In the genomic region with DNA sequence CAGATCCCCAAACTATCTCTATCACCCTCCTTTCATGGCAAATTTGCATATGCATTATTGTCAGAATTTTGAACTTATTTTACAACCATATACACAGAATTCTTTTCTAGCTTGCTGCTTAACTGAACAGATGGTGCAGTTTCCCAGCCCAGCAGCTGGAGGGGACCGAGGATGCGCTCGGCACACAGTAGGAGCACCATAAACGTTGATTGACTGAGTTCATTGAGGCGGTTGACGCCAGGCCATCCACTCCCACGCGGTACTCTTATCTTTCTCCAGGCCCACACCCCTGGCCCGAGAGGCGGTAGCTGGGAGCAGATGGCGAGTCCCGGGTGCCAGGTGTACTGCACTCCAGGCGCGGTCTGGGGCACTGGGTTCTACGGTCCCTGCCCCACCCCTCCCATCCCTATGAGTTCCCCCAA, we compare ENCODE assay signal across 8 cellular contexts. TPM values are rescaled to one million over a fixed set of nuclear protein-coding genes. Genes with fewer than 3 reads are reported as not detected.
A peak's percentile ranks its signal among the peaks of the same experiment; 100 is the strongest.
DNase-seq lines count a peak whose midpoint lies in the region; ATAC-seq and TF ChIP-seq lines count a peak whose summit lies in the region.

No MANE protein-coding gene starts in this region.

- H3K79me2 ChIP-seq in DOHH2 (ENCODE audit: control insufficient read depth, low read length) (no peaks in the 10 kb centered on the region), OCI-LY7 (ENCODE audit: insufficient read depth, low read depth, low read length) (no peaks in the 10 kb centered on the region)

- ATAC-seq in HG02571 (IDR thresholded peaks at IDR 0.05; ENCODE audit: unreplicated experiment) (peak; percentile 10), left cardiac atrium (peak in 1 of 2 donors; percentile 29)

- TF ChIP-seq CTCF in DOHH2 (IDR thresholded peaks at IDR 0.05; ENCODE audit: low read depth, low read length, poor library complexity, severe bottlenecking) = no peak
- TF ChIP-seq CTCF in WI38 (IDR thresholded peaks at IDR 0.05; ENCODE audit: low read depth, low read length) = no peak
- no peak for TF ChIP-seq CTCF in OCI-LY7 (conservative IDR thresholded peaks at IDR 0.05; ENCODE audit: low read length)

- intact Hi-C loops in left cardiac atrium (cut with DNase I) (loop anchor here (5.0 to 10.0 kb wide), 2 partner anchors 1022 to 1024 kb away; no protein-coding TSS in a partner anchor), OCI-LY7 (cut with micrococcal nuclease; ENCODE audit: unreplicated experiment) (no loop called here)

- H3K4me2 ChIP-seq in DOHH2 (ENCODE audit: low read length) (peak overlapping the region; percentile 97; the same call in 1 of the 2 replicates), OCI-LY7 (ENCODE audit: low read length) (no peak overlapping the region; the same call in 1 of the 2 replicates)

- H4K20me1 ChIP-seq in DOHH2 (ENCODE audit: control insufficient read depth, insufficient read depth, low read depth, low read length) (no peaks in the 10 kb centered on the region), OCI-LY7 (ENCODE audit: insufficient read depth, low read length) (no peaks in the 10 kb centered on the region)

- H3F3A ChIP-seq in DOHH2 (ENCODE audit: control insufficient read depth, insufficient read depth) = no peaks in the 10 kb centered on the region

- H3K9me3 ChIP-seq in DOHH2 (ENCODE audit: control insufficient read depth, insufficient read depth, low read length) (no peaks in the 10 kb centered on the region), OCI-LY7 (ENCODE audit: low read length) (no peaks in the 10 kb centered on the region)

- CTCF ChIA-PET in OCI-LY7 (lab: Charles Lee; ENCODE audit: unreplicated experiment) = no interaction called here

- no peak overlapping the region for H2AFZ ChIP-seq in OCI-LY7 (ENCODE audit: low read length)

- peaks cover 37% of the 10 kb centered on the region for H3K27me3 ChIP-seq in DOHH2 (ENCODE audit: control insufficient read depth, low read length)

- no TSS peak for BruUV-seq in OCI-LY7 (replicated peaks; lab: Mats Ljungman, UMichigan)

- H3K9me2 ChIP-seq in DOHH2 (replicated peaks; ENCODE audit: control insufficient read depth, low read length) (no peaks in the 10 kb centered on the region), OCI-LY7 (ENCODE audit: insufficient read depth, low read length) (no peaks in the 10 kb centered on the region)

- H3K27ac ChIP-seq in DOHH2 (ENCODE audit: low read depth, low read length) (no peak overlapping the region), OCI-LY7 (ENCODE audit: low read depth, low read length, poor library complexity, severe bottlenecking) (no peak overlapping the region)

- H3K36me3 ChIP-seq in DOHH2 (ENCODE audit: control insufficient read depth, low read length) = no peaks in the 10 kb centered on the region
- H3K36me3 ChIP-seq in OCI-LY7 (ENCODE audit: insufficient read depth, low read length) = no peaks in the 10 kb centered on the region

- DNase-seq in left cardiac atrium = peak; percentile 46
- DNase-seq in skeletal muscle cell (ENCODE audit: low read depth) = no peak
- no peak for DNase-seq in middle frontal gyrus (ENCODE audit: extremely low spot score, low spot score)
- no peak for DNase-seq in DMS53 treated with DMSO at 0.1 percent for 48 hours (lab: John Stamatoyannopoulos, UW; ENCODE audit: unreplicated experiment)
- no peak for DNase-seq in OCI-LY7 (ENCODE audit: low spot score)

- H3K4me1 ChIP-seq in DOHH2 (ENCODE audit: control insufficient read depth, low read length) (peaks cover 13% of the 10 kb centered on the region), OCI-LY7 (ENCODE audit: insufficient read depth, low read length, poor library complexity, severe bottlenecking) (peaks cover 17% of the 10 kb centered on the region)

- POLR2A ChIA-PET in OCI-LY7 (lab: Charles Lee) = no interaction called here

- H3K4me3 ChIP-seq in DOHH2 (ENCODE audit: low read length) = no peak overlapping the region
- peak overlapping the region; percentile 67 for H3K4me3 ChIP-seq in WI38 (ENCODE audit: low read depth, low read length)
- H3K4me3 ChIP-seq in skeletal muscle cell (ENCODE audit: low read depth, low read length) = peak overlapping the region; percentile 81
- H3K4me3 ChIP-seq in OCI-LY7 (ENCODE audit: low read depth, low read length, poor library complexity, severe bottlenecking) = no peak overlapping the region

RNA-seq across cellular contexts. Expression of a gene that starts 6.8 kb away (rescaled TPM):
- total RNA-seq in left cardiac atrium (1 to 10 TPM; 5.7 to 7.7 TPM), OCI-LY7 (2022) (58.1 and 78.1 TPM in 2 replicates)
- total RNA-seq in OCI-LY7 (2014; rRNA removed; shearing (Covaris generic)) = 55.2 and 55.3 TPM in 2 replicates

Comparison
In these comparisons a context has a peak if more than half of its experiments do, and no peak if none do; other contexts are left out.
1. H3K4me3 ChIP-seq: peak in WI38 (single experiment) and skeletal muscle cell (single experiment); none in DOHH2 (single experiment) and OCI-LY7 (single experiment).
2. RNA of a gene that starts 6.8 kb away (total RNA-seq): 55.2 to 78.1 TPM in OCI-LY7; 5.7 to 7.7 TPM in left cardiac atrium; every median in the first group is over 4 times any median in the second.